ENCODE assay signal across 1 cellular context in genomic region chr3:127479449-127479848, GRCh38.
TF ChIP-seq lines count a peak whose summit lies in the region.

No MANE protein-coding gene starts in this region.

TF ChIP-seq in WTC11, 78 proteins besides CTCF, POLR2A, EP300 and RAD21 (continued from another document):
- no peak for TF ChIP-seq IRF1 (CRISPR knock-in tag; IDR thresholded peaks at IDR 0.05)
- no peak for TF ChIP-seq TEAD1 (CRISPR knock-in tag; IDR thresholded peaks at IDR 0.05)
- TF ChIP-seq GTF2I (CRISPR knock-in tag; conservative IDR thresholded peaks at IDR 0.05), result no peak
- no peak for TF ChIP-seq JUN (CRISPR knock-in tag; IDR thresholded peaks at IDR 0.05)
- TF ChIP-seq ZNF512 (CRISPR knock-in tag; IDR thresholded peaks at IDR 0.05; ENCODE audit: borderline replicate concordance), result no peak
- TF ChIP-seq ZNF281 (CRISPR knock-in tag; IDR thresholded peaks at IDR 0.05), result no peak
- TF ChIP-seq GABPB1 (CRISPR knock-in tag; IDR thresholded peaks at IDR 0.05), result no peak
- no peak for TF ChIP-seq ETV6 (CRISPR knock-in tag; IDR thresholded peaks at IDR 0.05)
- TF ChIP-seq ERG (CRISPR knock-in tag; IDR thresholded peaks at IDR 0.05), result no peak
- TF ChIP-seq, protein P1, sequence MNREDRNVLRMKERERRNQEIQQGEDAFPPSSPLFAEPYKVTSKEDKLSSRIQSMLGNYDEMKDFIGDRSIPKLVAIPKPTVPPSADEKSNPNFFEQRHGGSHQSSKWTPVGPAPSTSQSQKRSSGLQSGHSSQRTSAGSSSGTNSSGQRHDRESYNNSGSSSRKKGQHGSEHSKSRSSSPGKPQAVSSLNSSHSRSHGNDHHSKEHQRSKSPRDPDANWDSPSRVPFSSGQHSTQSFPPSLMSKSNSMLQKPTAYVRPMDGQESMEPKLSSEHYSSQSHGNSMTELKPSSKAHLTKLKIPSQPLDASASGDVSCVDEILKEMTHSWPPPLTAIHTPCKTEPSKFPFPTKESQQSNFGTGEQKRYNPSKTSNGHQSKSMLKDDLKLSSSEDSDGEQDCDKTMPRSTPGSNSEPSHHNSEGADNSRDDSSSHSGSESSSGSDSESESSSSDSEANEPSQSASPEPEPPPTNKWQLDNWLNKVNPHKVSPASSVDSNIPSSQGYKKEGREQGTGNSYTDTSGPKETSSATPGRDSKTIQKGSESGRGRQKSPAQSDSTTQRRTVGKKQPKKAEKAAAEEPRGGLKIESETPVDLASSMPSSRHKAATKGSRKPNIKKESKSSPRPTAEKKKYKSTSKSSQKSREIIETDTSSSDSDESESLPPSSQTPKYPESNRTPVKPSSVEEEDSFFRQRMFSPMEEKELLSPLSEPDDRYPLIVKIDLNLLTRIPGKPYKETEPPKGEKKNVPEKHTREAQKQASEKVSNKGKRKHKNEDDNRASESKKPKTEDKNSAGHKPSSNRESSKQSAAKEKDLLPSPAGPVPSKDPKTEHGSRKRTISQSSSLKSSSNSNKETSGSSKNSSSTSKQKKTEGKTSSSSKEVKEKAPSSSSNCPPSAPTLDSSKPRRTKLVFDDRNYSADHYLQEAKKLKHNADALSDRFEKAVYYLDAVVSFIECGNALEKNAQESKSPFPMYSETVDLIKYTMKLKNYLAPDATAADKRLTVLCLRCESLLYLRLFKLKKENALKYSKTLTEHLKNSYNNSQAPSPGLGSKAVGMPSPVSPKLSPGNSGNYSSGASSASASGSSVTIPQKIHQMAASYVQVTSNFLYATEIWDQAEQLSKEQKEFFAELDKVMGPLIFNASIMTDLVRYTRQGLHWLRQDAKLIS (CRISPR knock-in tag; IDR thresholded peaks at IDR 0.05; ENCODE audit: borderline replicate concordance), result no peak
- TF ChIP-seq, protein P2, sequence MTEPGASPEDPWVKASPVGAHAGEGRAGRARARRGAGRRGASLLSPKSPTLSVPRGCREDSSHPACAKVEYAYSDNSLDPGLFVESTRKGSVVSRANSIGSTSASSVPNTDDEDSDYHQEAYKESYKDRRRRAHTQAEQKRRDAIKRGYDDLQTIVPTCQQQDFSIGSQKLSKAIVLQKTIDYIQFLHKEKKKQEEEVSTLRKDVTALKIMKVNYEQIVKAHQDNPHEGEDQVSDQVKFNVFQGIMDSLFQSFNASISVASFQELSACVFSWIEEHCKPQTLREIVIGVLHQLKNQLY (CRISPR knock-in tag; IDR thresholded peaks at IDR 0.05), result no peak
- no peak for TF ChIP-seq ZBTB43 (CRISPR knock-in tag; IDR thresholded peaks at IDR 0.05)
- TF ChIP-seq CBFB (CRISPR knock-in tag; IDR thresholded peaks at IDR 0.05; ENCODE audit: low read depth), result no peak
